In genomic region chr14:40362856-40363255, GRCh38 we compare ENCODE assay signal across 27 cellular contexts.
DNase-seq lines count a peak whose midpoint lies in the region; ATAC-seq and TF ChIP-seq lines count a peak whose summit lies in the region.
"Had no signal": no experiment of that assay in that cellular context is flagged by ENCODE, and none has a peak within 500 bp of the region (broad histone marks: within the 10 kb centered on the region; RNA-seq: fewer than 3 reads in every experiment).

No MANE protein-coding gene starts in this region.

- intact Hi-C loops in tibial artery (cut with DNase I; ENCODE audit: low total_unique reads): no loop called here
- intact Hi-C loops in uterus (cut with DNase I; ENCODE audit: low total_unique reads): no loop called here

- no peak overlapping the region for H2BK120ac ChIP-seq in mesendoderm (ENCODE audit: low read depth, low read length)

- no CpG with 5 or more reads among the region's 1 CpG for WGBS in mesendoderm (ENCODE audit: extremely low coverage, insufficient coverage, low lambda C conversion rate)

- DNase-seq in Caki2 (ENCODE audit: low read depth) (peak; percentile 6), OCI-M1 (lab: John Stamatoyannopoulos, UW) (peak; percentile 15), iPS DF 19.7 (ENCODE audit: low read depth, low spot score) (peak; percentile 30), mesendoderm (peak; percentile 70), ecto neural progenitor cell (ENCODE audit: low spot score) (no peak), tibial artery (no peak), uterus (no peak)
- DNase-seq: Calu3; CD8-positive, alpha-beta T cell; DND-41; GOT3; NCI-H1092; NCI-H1436; NCI-H187 treated with DMSO at 0.1 percent for 48 hours; NCI-H2171 treated with DMSO at 0.1 percent for 48 hours; NCI-H446; NCI-H524 treated with DMSO at 0.1 percent for 48 hours; NCI-H82; NK-92 treated with Interleukin-12 subunit alpha and Interleukin-12 subunit beta, amount 100 ng/mL, for 24 hours; PC-9; Right ventricle myocardium superior had no signal

- H4K8ac ChIP-seq in mesendoderm (ENCODE audit: low read depth, low read length): no peak overlapping the region

- H3K27me3 ChIP-seq in mesendoderm (ENCODE audit: insufficient read depth, low read length, poor library complexity): no peaks in the 10 kb centered on the region
- H3K27me3 ChIP-seq in tibial artery: no peaks in the 10 kb centered on the region
- H3K27me3 ChIP-seq in uterus: no peaks in the 10 kb centered on the region
- H3K27me3 ChIP-seq: SJSA1 had no signal

- in situ Hi-C loops in Caki2 (cut with HindIII; ENCODE audit: low pct_unique_long_range_greater_than_20kb, low sequenced_read_pairs): no loop called here

- no peaks in the 10 kb centered on the region for H3K79me1 ChIP-seq in mesendoderm (ENCODE audit: low read length)

- H3K4me1 ChIP-seq in mesendoderm (ENCODE audit: control insufficient read depth, low read depth, low read length): no peaks in the 10 kb centered on the region
- no peaks in the 10 kb centered on the region for H3K4me1 ChIP-seq in tibial artery
- no peaks in the 10 kb centered on the region for H3K4me1 ChIP-seq in uterus
- H3K4me1 ChIP-seq: SJSA1 had no signal

- H3K18ac ChIP-seq in mesendoderm (ENCODE audit: low read length): no peak overlapping the region

- no peak overlapping the region for H3K4ac ChIP-seq in mesendoderm (ENCODE audit: low read depth, low read length)

- no peak overlapping the region for H3K23ac ChIP-seq in mesendoderm (ENCODE audit: low read length)

- TF ChIP-seq CTCF in tibial artery (IDR thresholded peaks at IDR 0.05): no peak
- no peak for TF ChIP-seq CTCF in uterus (IDR thresholded peaks at IDR 0.05)

- no peak overlapping the region for H2BK5ac ChIP-seq in mesendoderm (ENCODE audit: low read length)

- H2BK15ac ChIP-seq in mesendoderm (replicated peaks; ENCODE audit: low read depth): no peak overlapping the region

- H2AK5ac ChIP-seq in mesendoderm (ENCODE audit: low read length): no peak overlapping the region

- no peak overlapping the region for H4K5ac ChIP-seq in mesendoderm (ENCODE audit: low read length)

- H3K9me3 ChIP-seq in tibial artery: no peaks in the 10 kb centered on the region
- H3K9me3 ChIP-seq in uterus: no peaks in the 10 kb centered on the region
- H3K9me3 ChIP-seq: SJSA1 had no signal

- H3K9ac ChIP-seq in mesendoderm (ENCODE audit: low read length): no peak overlapping the region

- H3K79me2 ChIP-seq in mesendoderm (ENCODE audit: control insufficient read depth, insufficient read depth, low read length): no peaks in the 10 kb centered on the region

- no peak for TF ChIP-seq POLR2A in uterus (IDR thresholded peaks at IDR 0.05)

- H3K4me3 ChIP-seq in mesendoderm (ENCODE audit: low read length): no peak overlapping the region
- H3K4me3 ChIP-seq in tibial artery: no peak overlapping the region
- no peak overlapping the region for H3K4me3 ChIP-seq in uterus
- H3K4me3 ChIP-seq: PC-9, SJSA1 had no signal

- ATAC-seq in HG02884 (IDR thresholded peaks at IDR 0.05; ENCODE audit: unreplicated experiment): no peak
- ATAC-seq: CD8-positive, alpha-beta T cell; HCT116 had no signal

- H3K4me2 ChIP-seq in mesendoderm (ENCODE audit: low read length): no peak overlapping the region
- H3K4me2 ChIP-seq: PC-9 had no signal

- H3K27ac ChIP-seq in mesendoderm (ENCODE audit: low read depth, low read length) (no peak overlapping the region), tibial artery (no peak overlapping the region), uterus (no peak overlapping the region)
- H3K27ac ChIP-seq: 22Rv1, C4-2B, HL-60, PC-9, SJSA1 had no signal

- H3K56ac ChIP-seq in mesendoderm (ENCODE audit: low read length): no peak overlapping the region

- no peaks in the 10 kb centered on the region for H3K36me3 ChIP-seq in mesendoderm (ENCODE audit: control insufficient read depth, insufficient read depth, low read length)
- no peaks in the 10 kb centered on the region for H3K36me3 ChIP-seq in tibial artery
- no peaks in the 10 kb centered on the region for H3K36me3 ChIP-seq in uterus
- H3K36me3 ChIP-seq: SJSA1 had no signal

Comparison
In these comparisons a context has a peak if more than half of its experiments do, and no peak if none do; other contexts are left out.
1. DNase-seq: peak in Caki2 (single experiment), OCI-M1 (single experiment), iPS DF 19.7 (single experiment) and mesendoderm (single experiment); none in ecto neural progenitor cell (single experiment), tibial artery (0 of 2) and uterus (0 of 2).